In the genomic region with DNA sequence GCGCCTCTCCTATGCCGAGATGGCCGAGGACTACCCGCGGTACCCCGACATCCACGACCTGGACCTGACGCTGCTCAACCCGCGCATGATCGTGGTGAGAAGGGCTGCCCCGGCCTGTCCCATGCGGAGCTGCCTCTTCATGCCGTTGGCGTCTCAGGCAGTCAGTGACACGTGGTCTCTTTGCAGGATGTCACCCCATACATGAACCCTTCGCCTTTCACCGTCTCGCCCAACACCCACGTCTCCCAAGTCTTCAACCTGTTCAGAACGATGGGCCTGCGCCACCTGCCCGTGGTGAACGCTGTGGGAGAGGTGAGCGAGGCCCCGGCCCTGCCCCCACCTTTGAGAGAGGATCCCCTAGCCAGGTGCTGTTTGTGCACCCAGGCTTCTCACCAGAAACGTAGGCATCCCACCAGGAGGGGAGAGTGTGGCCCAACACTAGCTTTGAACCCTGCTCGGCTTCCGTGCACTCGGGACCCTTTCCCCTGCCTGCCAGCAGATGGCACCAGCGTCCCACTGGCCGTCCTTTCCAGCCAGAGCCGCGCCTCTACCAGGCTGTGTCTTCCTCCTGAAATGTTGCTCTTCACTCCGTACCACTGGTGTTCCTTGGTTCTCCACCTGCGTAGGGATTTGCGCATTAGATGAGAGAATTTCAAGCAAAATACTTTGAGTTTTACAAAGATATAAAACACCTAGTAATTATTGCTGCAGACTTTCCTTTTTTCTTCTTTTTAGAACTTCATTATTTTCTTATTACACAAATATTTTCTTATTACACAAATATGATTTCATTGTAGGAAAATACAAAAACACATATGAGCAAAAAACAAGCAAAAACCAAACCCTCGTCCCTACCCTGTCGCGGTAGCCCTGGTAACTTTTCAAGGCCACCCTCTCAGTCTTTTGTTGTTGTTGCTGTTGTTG, we compare ENCODE assay signal across 9 cellular contexts. TPM values are rescaled to one million over a fixed set of nuclear protein-coding genes. Genes with fewer than 3 reads are reported as not detected.
A peak's percentile ranks its signal among the peaks of the same experiment; 100 is the strongest.
DNase-seq lines count a peak whose midpoint lies in the region; ATAC-seq and TF ChIP-seq lines count a peak whose summit lies in the region.
"Had no signal": no experiment of that assay in that cellular context is flagged by ENCODE, and none has a peak within 500 bp of the region (broad histone marks: within the 10 kb centered on the region; RNA-seq: fewer than 3 reads in every experiment).

No MANE protein-coding gene starts in this region.

- no peak overlapping the region for H3K27ac Mint-ChIP-seq in activated CD4-positive, alpha-beta memory T cell treated with anti-CD3 and anti-CD28 coated beads for 36 hours

- DNase-seq in Ammon's horn (ENCODE audit: low spot score) (peak; percentile 86), H7 (peak; percentile 97), NCI-H774 (lab: John Stamatoyannopoulos, UW) (peak; percentile 1), dermis blood vessel endothelial cell (peak; percentile 77), lung (ENCODE audit: low spot score) (peak; percentile 74)
- DNase-seq in activated CD4-positive, alpha-beta memory T cell treated with anti-CD3 and anti-CD28 coated beads for 36 hours, result peak; percentile 81
- peak; percentile 20 for DNase-seq in stimulated activated CD8-positive, alpha-beta memory T cell treated with anti-CD3 and anti-CD28 coated beads, Interleukin-12 subunit alpha, Interleukin-12 subunit beta, amount 100 ng/mL, for 24 hours (ENCODE audit: extremely low read depth)

- no peaks in the 10 kb centered on the region for H3K9me3 ChIP-seq in lung (ENCODE audit: control insufficient read depth in 2 of 2, insufficient read depth in 1 of 2, low read length in 1 of 2)

- CTCF ChIA-PET in activated CD4-positive, alpha-beta memory T cell treated with anti-CD3 and anti-CD28 coated beads for 36 hours (lab: Charles Lee), result interaction anchor here (0.6 to 3.3 kb wide), 20 partner anchors 9 to 286 kb away, joined by 3 to 34 read pairs (median 4); a partner anchor contains a TSS

- no peak overlapping the region for H3K27ac ChIP-seq in lung (ENCODE audit: low read depth in 1 of 2, low read length in 1 of 2)

- POLR2A ChIA-PET in activated CD4-positive, alpha-beta memory T cell treated with anti-CD3 and anti-CD28 coated beads for 36 hours (lab: Charles Lee), result interaction anchor here (2.2 kb wide), 1 partner anchor 70 kb away, joined by 19 read pairs; no protein-coding TSS in a partner anchor

- no peak overlapping the region for H3K4me3 Mint-ChIP-seq in activated CD4-positive, alpha-beta memory T cell treated with anti-CD3 and anti-CD28 coated beads for 36 hours

- peak; percentile 91 for TF ChIP-seq CTCF in lung (IDR thresholded peaks at IDR 0.05; ENCODE audit: control extremely low read depth, extremely low read depth)

- no peaks in the 10 kb centered on the region for H3K27me3 Mint-ChIP-seq in activated CD4-positive, alpha-beta memory T cell treated with anti-CD3 and anti-CD28 coated beads for 36 hours

- H3K36me3 ChIP-seq in H7 (replicated peaks; ENCODE audit: control insufficient read depth, insufficient read depth, low read length), result peaks cover 60% of the 10 kb centered on the region
- H3K36me3 ChIP-seq in lung (ENCODE audit: control insufficient read depth in 2 of 2, insufficient read depth in 2 of 2, low read length in 2 of 2), result peaks cover 34 to 84% of the 10 kb centered on the region in 2 donors

- WGBS in lung, 2 donors, result 68 to 70% methylated on average over 40 of the region's 40 CpGs

- no peaks in the 10 kb centered on the region for H3K4me1 Mint-ChIP-seq in activated CD4-positive, alpha-beta memory T cell treated with anti-CD3 and anti-CD28 coated beads for 36 hours (ENCODE audit: low read depth)

- intact Hi-C loops in activated CD4-positive, alpha-beta memory T cell treated with anti-CD3 and anti-CD28 coated beads for 36 hours (cut with micrococcal nuclease), result loop anchor here (1.0 to 10.0 kb wide), 3 partner anchors 56 to 136 kb away; no protein-coding TSS in a partner anchor

- H3K27me3 ChIP-seq in H7 (ENCODE audit: control insufficient read depth, insufficient read depth, low read length), result no peaks in the 10 kb centered on the region
- H3K27me3 ChIP-seq in lung (ENCODE audit: control insufficient read depth, insufficient read depth), result no peaks in the 10 kb centered on the region

- H3K4me1 ChIP-seq in lung (ENCODE audit: control insufficient read depth in 2 of 2, insufficient read depth in 2 of 2, low read length in 2 of 2), result no peaks in the 10 kb centered on the region

- no peak overlapping the region for H3K4me3 ChIP-seq in H7 (ENCODE audit: insufficient read depth, low read depth, low read length)
- H3K4me3 ChIP-seq in lung, result no peak overlapping the region

- peaks cover 45% of the 10 kb centered on the region for H3K36me3 Mint-ChIP-seq in activated CD4-positive, alpha-beta memory T cell treated with anti-CD3 and anti-CD28 coated beads for 36 hours

- H3K9me3 Mint-ChIP-seq in activated CD4-positive, alpha-beta memory T cell treated with anti-CD3 and anti-CD28 coated beads for 36 hours, result no peaks in the 10 kb centered on the region

- ATAC-seq in lung (ENCODE audit: insufficient read depth, low FRiP score) (peak; percentile 76), GM19023 (IDR thresholded peaks at IDR 0.05; ENCODE audit: unreplicated experiment) (no peak)

RNA-seq across cellular contexts. Expression of a gene that starts 9.0 kb away (rescaled TPM):
- 0.85 TPM in 1 of 2 replicates, not detected in the other for total RNA-seq in H7 (2014; rRNA removed; shearing (Covaris generic))
- not detected for total RNA-seq in activated CD4-positive, alpha-beta memory T cell treated with anti-CD3 and anti-CD28 coated beads for 36 hours
- not detected in 2 replicates for total RNA-seq in dermis blood vessel endothelial cell
- total RNA-seq in lung, result 10 to 100 TPM in 1 of 2 donors, not detected in 1; 19.8 TPM
- polyA plus RNA-seq in lung, result 1 to 10 TPM in 1 of 2 donors, under 1 TPM in 1; 0.81 to 6.7 TPM
- total RNA-seq: urinary bladder had no signal

RNA-seq across cellular contexts. Expression of a gene that starts 20.1 kb away (rescaled TPM):
- total RNA-seq in H7 (2014; rRNA removed; shearing (Covaris generic)), result 1.5 and 20.3 TPM in 2 replicates
- not detected for total RNA-seq in activated CD4-positive, alpha-beta memory T cell treated with anti-CD3 and anti-CD28 coated beads for 36 hours
- total RNA-seq in dermis blood vessel endothelial cell (not detected in 2 replicates), lung (1 to 10 TPM in 1 of 2 donors, not detected in 1; 3.6 TPM)
- 1 to 10 TPM in 1 of 2 donors, under 1 TPM in 1; 0.45 to 1.1 TPM for polyA plus RNA-seq in lung
- total RNA-seq: urinary bladder had no signal
- polyA plus RNA-seq: urinary bladder had no signal

RNA-seq across cellular contexts. Expression of a gene that starts 32.6 kb away (rescaled TPM):
- total RNA-seq in H7 (2014; rRNA removed; shearing (Covaris generic)), result 14.0 and 22.9 TPM in 2 replicates
- total RNA-seq in activated CD4-positive, alpha-beta memory T cell treated with anti-CD3 and anti-CD28 coated beads for 36 hours, result 10 to 100 TPM; 11.3 to 11.6 TPM
- total RNA-seq in dermis blood vessel endothelial cell (13.9 and 19.9 TPM in 2 replicates), lung (10 to 100 TPM; 16.7 to 35.7 TPM)
- polyA plus RNA-seq in lung, result 10 to 100 TPM; 17.9 to 18.2 TPM

RNA-seq across cellular contexts. Expression of a gene that starts 32.8 kb away (rescaled TPM):
- total RNA-seq in H7 (2014; rRNA removed; shearing (Covaris generic)), result 18.9 and 19.5 TPM in 2 replicates
- total RNA-seq in activated CD4-positive, alpha-beta memory T cell treated with anti-CD3 and anti-CD28 coated beads for 36 hours, result 10 to 100 TPM; 12.8 to 13.3 TPM
- 46.3 and 52.4 TPM in 2 replicates for total RNA-seq in dermis blood vessel endothelial cell
- 10 to 100 TPM; 34.0 to 61.4 TPM for total RNA-seq in lung
- polyA plus RNA-seq in lung, result 10 to 100 TPM; 20.6 to 26.1 TPM

Comparison
In these comparisons a context has a peak if more than half of its experiments do, and no peak if none do; other contexts are left out.
1. DNase-seq: peak in every context shown above with its lines; median percentile 97 in H7; 86 in Ammon's horn; 81 in activated CD4-positive, alpha-beta memory T cell treated with anti-CD3 and anti-CD28 coated beads for 36 hours; 77 in dermis blood vessel endothelial cell; 74 in lung; 20 in stimulated activated CD8-positive, alpha-beta memory T cell treated with anti-CD3 and anti-CD28 coated beads, Interleukin-12 subunit alpha, Interleukin-12 subunit beta, amount 100 ng/mL, for 24 hours; 1 in NCI-H774.